ENCODE assay signal across 8 cellular contexts in the genomic region with DNA sequence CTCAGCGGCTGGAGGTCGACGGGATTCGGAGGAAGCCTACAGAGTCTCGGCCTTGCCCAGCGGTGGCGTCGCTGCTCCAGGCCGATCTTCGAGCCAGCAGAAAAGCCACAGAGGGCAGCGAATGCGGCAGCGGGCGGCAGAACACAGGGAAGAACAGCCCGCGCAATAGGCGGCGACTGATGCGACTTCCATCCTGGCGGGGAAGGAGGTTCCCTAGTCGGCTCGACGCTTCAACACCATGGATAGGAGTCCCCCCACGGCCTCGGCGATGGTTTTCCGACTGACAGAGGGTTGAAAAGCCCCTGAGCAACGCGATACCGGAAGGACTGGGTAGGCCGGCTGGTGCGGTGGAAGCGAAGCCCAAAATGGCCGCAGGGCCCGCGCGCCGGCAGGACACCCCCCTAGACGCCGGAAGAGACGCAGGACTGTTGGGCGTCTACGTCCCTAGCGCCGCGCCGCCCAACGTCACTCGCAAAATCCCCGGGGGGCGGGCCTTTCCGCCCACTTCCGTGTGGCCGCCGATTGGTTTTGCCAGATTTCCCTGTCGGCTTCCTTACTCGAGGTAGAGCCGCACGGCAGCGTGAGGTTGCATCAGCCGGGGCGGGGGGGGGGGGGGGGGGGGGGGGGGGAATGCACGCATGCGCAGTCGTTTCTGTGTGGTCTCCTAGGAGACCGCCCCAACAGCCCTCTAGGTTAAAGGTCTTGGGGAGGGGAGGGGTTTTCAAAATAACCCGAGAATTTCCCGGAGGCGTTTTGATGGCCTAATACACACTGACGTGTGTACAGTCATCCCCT. TPM values are rescaled to one million over a fixed set of nuclear protein-coding genes. Genes with fewer than 3 reads are reported as not detected.
A peak's percentile ranks its signal among the peaks of the same experiment; 100 is the strongest.
DNase-seq lines count a peak whose midpoint lies in the region; ATAC-seq and TF ChIP-seq lines count a peak whose summit lies in the region.

TSS of gene PPP1R15B (minus strand) at position 367 of the 795 bp plus-strand sequence. CDS start 406 bp downstream, outside the sequence.

- H3K27me3 Mint-ChIP-seq in CD14-positive monocyte (ENCODE audit: low read depth in 3 of 3): peaks cover 0 to 2% (median 0%) of the 10 kb centered on the region in 3 donors
- no peaks in the 10 kb centered on the region for H3K27me3 Mint-ChIP-seq in activated CD4-positive, alpha-beta memory T cell treated with anti-CD3 and anti-CD28 coated beads for 36 hours

- POLR2A ChIA-PET in activated CD4-positive, alpha-beta memory T cell treated with anti-CD3 and anti-CD28 coated beads for 36 hours (lab: Charles Lee): interaction anchor here (1.0 to 1.3 kb wide), 3 partner anchors 13 to 104 kb away, joined by 3 to 6 read pairs (median 4); partner anchors contain the start of gene MDM4

- no peaks in the 10 kb centered on the region for H3K36me3 ChIP-seq in right lobe of liver

- H3K27ac Mint-ChIP-seq in CD14-positive monocyte: peak within 1 kb of the TSS; percentile 100
- H3K27ac Mint-ChIP-seq in activated CD4-positive, alpha-beta memory T cell treated with anti-CD3 and anti-CD28 coated beads for 36 hours: peak within 1 kb of the TSS; percentile 98

- ATAC-seq in GM19397 (IDR thresholded peaks at IDR 0.05; ENCODE audit: unreplicated experiment) (peak; percentile 93), HG03571 (IDR thresholded peaks at IDR 0.05; ENCODE audit: unreplicated experiment) (peak; percentile 88), right lobe of liver (peak; percentile 86 to 94 (median 92))

- H3K4me3 Mint-ChIP-seq in CD14-positive monocyte: peak within 1 kb of the TSS; percentile 97 to 99
- H3K4me3 Mint-ChIP-seq in activated CD4-positive, alpha-beta memory T cell treated with anti-CD3 and anti-CD28 coated beads for 36 hours: peak within 1 kb of the TSS; percentile 99

- peak; percentile 97 for TF ChIP-seq POLR2A in right lobe of liver (IDR thresholded peaks at IDR 0.05)

- H3K9me3 ChIP-seq in right lobe of liver: no peaks in the 10 kb centered on the region

- CTCF ChIA-PET in activated CD4-positive, alpha-beta memory T cell treated with anti-CD3 and anti-CD28 coated beads for 36 hours (lab: Charles Lee): interaction anchor here (1.4 to 5.2 kb wide), 5 partner anchors 13 to 395 kb away, joined by 3 to 84 read pairs (median 11); no protein-coding TSS in a partner anchor

- 0% methylated on average over 16 of the region's 70 CpGs for WGBS in right lobe of liver (ENCODE audit: insufficient coverage, low coverage, low lambda C conversion rate, missing lambda C conversion rate)

- intact Hi-C loops in CD14-positive monocyte (cut with micrococcal nuclease) (loop anchor here (5.0 kb wide), 2 partner anchors 96 to 106 kb away; partner anchors contain the start of gene MDM4 (in 1 of the 2)), dorsolateral prefrontal cortex (cut with DNase I) (loop anchor here (5.0 to 10.0 kb wide), 2 partner anchors 96 to 617 kb away; partner anchors contain the start of genes ZBED6 (in 1 of the 2) and ZC3H11A (in 1 of the 2)), right lobe of liver (cut with DNase I) (no loop called here)
- intact Hi-C loops in activated CD4-positive, alpha-beta memory T cell treated with anti-CD3 and anti-CD28 coated beads for 36 hours (cut with micrococcal nuclease): loop anchor here (1.0 to 10.0 kb wide), 5 partner anchors 41 to 1604 kb away; partner anchors contain the start of genes KDM5B, ZBED6 and ZC3H11A

- DNase-seq in CD14-positive monocyte (ENCODE audit: low spot score) (peak; percentile 97), NCI-H82 treated with DMSO at 0.1 percent for 48 hours (lab: John Stamatoyannopoulos, UW; ENCODE audit: unreplicated experiment) (peak; percentile 96), dorsolateral prefrontal cortex (peak; percentile 92 to 98 (median 96)), right lobe of liver (peak; percentile 96 to 98 (median 98))
- DNase-seq in activated CD4-positive, alpha-beta memory T cell treated with anti-CD3 and anti-CD28 coated beads for 36 hours: peak; percentile 99
- DNase-seq in stimulated activated CD4-positive, alpha-beta T cell treated with anti-CD3 and anti-CD28 coated beads, Interleukin-4, amount 100 ng/mL, for 4 hours: peak; percentile 93 to 97

- H3K4me1 Mint-ChIP-seq in CD14-positive monocyte: peaks cover 46% of the 10 kb centered on the region
- peaks cover 12% of the 10 kb centered on the region for H3K4me1 Mint-ChIP-seq in activated CD4-positive, alpha-beta memory T cell treated with anti-CD3 and anti-CD28 coated beads for 36 hours (ENCODE audit: low read depth)

- peak within 1 kb of the TSS; percentile 57 to 99 (median 90) for H3K4me3 ChIP-seq in dorsolateral prefrontal cortex
- H3K4me3 ChIP-seq in right lobe of liver: peak within 1 kb of the TSS; percentile 62 to 88 (median 75)

- TF ChIP-seq CTCF in CD14-positive monocyte (IDR thresholded peaks at IDR 0.05) (no peak), dorsolateral prefrontal cortex (IDR thresholded peaks at IDR 0.05 in 54 of 56, conservative IDR thresholded peaks at IDR 0.05 in 2 of 56; ENCODE audit: low read depth in 1 of 56, partially characterized antibody in 56 of 56) (peak in 25 of 56 donors; percentile 3 to 48 (median 19)), right lobe of liver (IDR thresholded peaks at IDR 0.05) (no peak)

- H3K36me3 Mint-ChIP-seq in CD14-positive monocyte: peaks cover 5 to 14% of the 10 kb centered on the region in 2 donors
- H3K36me3 Mint-ChIP-seq in activated CD4-positive, alpha-beta memory T cell treated with anti-CD3 and anti-CD28 coated beads for 36 hours: peaks cover 46% of the 10 kb centered on the region

- no peaks in the 10 kb centered on the region for H3K27me3 ChIP-seq in dorsolateral prefrontal cortex
- no peaks in the 10 kb centered on the region for H3K27me3 ChIP-seq in right lobe of liver

- H3K4me1 ChIP-seq in right lobe of liver: peaks cover 0 to 9% (median 0%) of the 10 kb centered on the region in 4 donors

- H3K27ac ChIP-seq in dorsolateral prefrontal cortex (peak within 1 kb of the TSS; percentile 84 to 100 (median 97)), right lobe of liver (peak within 1 kb of the TSS; percentile 96 to 97 (median 96))

- peaks cover 0 to 5% (median 0%) of the 10 kb centered on the region in 7 donors for H3K9me3 Mint-ChIP-seq in CD14-positive monocyte
- no peaks in the 10 kb centered on the region for H3K9me3 Mint-ChIP-seq in activated CD4-positive, alpha-beta memory T cell treated with anti-CD3 and anti-CD28 coated beads for 36 hours

RNA-seq across cellular contexts. Expression of gene PPP1R15B, which starts in this region (rescaled TPM):
- polyA plus RNA-seq in CD14-positive monocyte: 10 to 100 TPM; 31.1 to 31.8 TPM
- 10 to 100 TPM; 54.9 to 57.1 TPM for total RNA-seq in activated CD4-positive, alpha-beta memory T cell treated with anti-CD3 and anti-CD28 coated beads for 36 hours
- total RNA-seq in dorsolateral prefrontal cortex (10 to 100 TPM; 26.2 to 55.9 (median 35.6) TPM), right lobe of liver (10 to 100 TPM; 28.6 to 43.6 (median 34.3) TPM)

Comparison
In these comparisons a context has a peak if more than half of its experiments do, and no peak if none do; other contexts are left out.
1. Peak in every context shown above with its lines: DNase-seq, ATAC-seq, H3K4me3 ChIP-seq and H3K27ac ChIP-seq.
2. intact Hi-C loops: an anchor here in CD14-positive monocyte (5.0 kb wide), activated CD4-positive, alpha-beta memory T cell treated with anti-CD3 and anti-CD28 coated beads for 36 hours (1.0 to 10.0 kb wide) and dorsolateral prefrontal cortex (5.0 to 10.0 kb wide); none called in right lobe of liver.